8 cellular contexts compared by ENCODE assay signal in the genomic region with DNA sequence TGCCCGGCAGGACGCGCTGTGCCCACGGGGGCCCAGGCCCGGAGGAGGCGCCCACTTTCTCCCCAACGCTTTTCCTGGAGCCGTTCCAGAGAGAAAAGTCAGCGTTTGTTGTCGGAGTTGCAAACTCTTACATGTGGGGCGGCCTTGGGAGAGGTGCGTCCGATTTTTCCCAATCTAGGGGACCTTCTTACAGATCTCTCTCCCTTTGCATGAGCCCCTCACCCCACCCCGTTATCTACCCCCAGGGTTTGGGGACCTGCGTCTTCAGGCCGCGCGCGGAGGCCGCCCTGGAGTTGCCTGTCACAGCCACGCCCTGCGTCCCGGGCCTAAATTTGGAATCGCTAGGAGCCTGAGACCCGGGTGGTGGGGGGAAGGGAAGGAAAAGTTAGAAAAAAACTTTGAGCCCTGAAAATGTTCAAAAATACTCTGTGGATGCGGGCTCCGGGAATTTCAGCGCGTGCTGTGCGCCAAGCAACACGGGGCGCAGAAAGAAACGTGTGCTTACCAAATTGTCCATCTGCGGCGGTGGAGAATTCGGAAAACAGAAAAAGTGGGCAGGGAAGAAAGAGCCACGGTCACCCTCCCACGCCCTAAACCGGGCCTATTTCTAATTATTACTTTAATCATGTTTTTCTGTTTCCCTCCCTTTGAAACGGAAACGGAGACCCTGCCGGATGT.
DNase-seq lines count a peak whose midpoint lies in the region; ATAC-seq and TF ChIP-seq lines count a peak whose summit lies in the region.

No MANE protein-coding gene starts in this region.

- POLR2A ChIA-PET in AG04449 (lab: Yijun Ruan, JAX) = no interaction called here

- H3K9me3 ChIP-seq in mucosa of rectum (ENCODE audit: control insufficient read depth in 2 of 2, low read length in 2 of 2) = no peaks in the 10 kb centered on the region

- peak overlapping the region; percentile 81 to 89 for H3K9ac ChIP-seq in mucosa of rectum (ENCODE audit: low read depth in 1 of 2, low read length in 2 of 2)

- CTCF ChIA-PET in AG04449 (lab: Yijun Ruan, JAX) = no interaction called here

- H3K4me1 ChIP-seq in mucosa of rectum (ENCODE audit: control insufficient read depth in 2 of 2, insufficient read depth in 2 of 2, low read length in 2 of 2) = peaks cover 7 to 14% of the 10 kb centered on the region in 2 donors

- DNase-seq in AG04449 (ENCODE audit: low read depth, low spot score) (no peak), RKO (ENCODE audit: low spot score) (peak; percentile 55), ecto neural progenitor cell (ENCODE audit: low spot score) (peak; percentile 57), SIG-M5 treated with dmso at 0.1 percent for 504 hours (lab: John Stamatoyannopoulos, UW; ENCODE audit: unreplicated experiment) (no peak), COLO668 (lab: John Stamatoyannopoulos, UW; ENCODE audit: unreplicated experiment) (no peak)

- peak overlapping the region; percentile 77 to 81 for H3K27ac ChIP-seq in mucosa of rectum (ENCODE audit: low read depth in 2 of 2, low read length in 2 of 2)

- no peak for TF ChIP-seq CTCF in AG04449 (IDR thresholded peaks at IDR 0.05; ENCODE audit: insufficient read depth, low read length, missing control alignments)

- H3K36me3 ChIP-seq in mucosa of rectum (ENCODE audit: control insufficient read depth in 2 of 2, insufficient read depth in 2 of 2, low read length in 2 of 2) = no peaks in the 10 kb centered on the region

- no peaks in the 10 kb centered on the region for H3K27me3 ChIP-seq in mucosa of rectum (ENCODE audit: control insufficient read depth in 2 of 2, insufficient read depth in 2 of 2, low read length in 2 of 2)

- ATAC-seq in GM21619 (IDR thresholded peaks at IDR 0.05; ENCODE audit: unreplicated experiment) = peak; percentile 5
- ATAC-seq in HG03520 (IDR thresholded peaks at IDR 0.05; ENCODE audit: unreplicated experiment) = no peak

- H3K4me3 ChIP-seq in AG04449 (ENCODE audit: low read depth, low read length) (peak overlapping the region; percentile 82), mucosa of rectum (ENCODE audit: low read length in 2 of 2) (peak overlapping the region; percentile 86 to 91)

Comparison
In these comparisons a context has a peak if more than half of its experiments do, and no peak if none do; other contexts are left out.
1. DNase-seq: peak in RKO (single experiment) and ecto neural progenitor cell (single experiment); none in AG04449 (single experiment), SIG-M5 treated with dmso at 0.1 percent for 504 hours (single experiment) and COLO668 (single experiment).